1 cellular context compared by ENCODE assay signal in the genomic region with DNA sequence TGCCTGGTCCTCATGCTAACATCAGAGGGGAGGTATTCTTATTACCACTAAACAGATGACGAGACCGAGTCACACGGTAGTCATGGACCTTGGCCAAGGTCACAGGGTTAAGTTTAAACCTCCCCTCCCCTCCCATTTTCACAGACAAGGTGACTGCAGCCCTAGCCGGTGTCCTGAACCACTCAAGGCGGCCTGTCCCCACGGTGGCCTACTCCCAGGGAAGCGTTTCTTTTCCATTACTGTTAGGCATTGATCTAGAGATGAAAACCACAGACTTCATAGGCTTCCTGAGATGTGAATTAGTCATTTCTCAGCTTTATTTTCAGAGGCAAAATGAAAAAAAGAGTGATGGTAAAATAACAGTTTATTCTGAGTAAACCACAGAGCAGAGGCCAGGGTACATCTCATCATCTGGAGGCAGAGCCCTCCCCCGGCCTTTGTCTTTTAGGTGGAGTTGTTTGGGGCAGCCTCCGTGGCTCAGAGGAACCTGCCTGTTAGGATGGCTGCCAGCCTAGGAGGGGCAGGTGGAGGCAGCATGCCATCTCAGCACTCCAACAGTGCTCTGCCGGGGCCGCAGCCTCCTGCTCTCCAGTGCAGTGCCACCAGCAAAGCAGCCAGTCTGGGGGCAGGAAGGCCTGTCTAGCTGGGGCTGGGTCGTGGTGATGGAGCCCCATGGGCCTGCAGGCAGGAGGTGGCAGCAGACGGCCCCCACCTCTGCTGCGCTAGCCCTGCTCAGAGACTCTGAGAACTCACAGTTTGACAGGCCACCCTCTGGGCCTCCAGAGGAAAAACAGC.
TF ChIP-seq lines count a peak whose summit lies in the region.

No MANE protein-coding gene starts in this region.

TF ChIP-seq in HepG2, 621 proteins besides CTCF, POLR2A, EP300 and RAD21 (continued from another document and continues in another):
- TF ChIP-seq, protein P1, sequence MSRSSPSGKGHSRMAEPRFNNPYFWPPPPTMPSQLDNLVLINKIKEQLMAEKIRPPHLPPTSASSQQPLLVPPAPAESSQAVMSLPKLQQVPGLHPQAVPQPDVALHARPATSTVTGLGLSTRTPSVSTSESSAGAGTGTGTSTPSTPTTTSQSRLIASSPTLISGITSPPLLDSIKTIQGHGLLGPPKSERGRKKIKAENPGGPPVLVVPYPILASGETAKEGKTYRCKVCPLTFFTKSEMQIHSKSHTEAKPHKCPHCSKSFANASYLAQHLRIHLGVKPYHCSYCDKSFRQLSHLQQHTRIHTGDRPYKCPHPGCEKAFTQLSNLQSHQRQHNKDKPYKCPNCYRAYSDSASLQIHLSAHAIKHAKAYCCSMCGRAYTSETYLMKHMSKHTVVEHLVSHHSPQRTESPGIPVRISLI (CRISPR knock-in tag; IDR thresholded peaks at IDR 0.05; ENCODE audit: borderline replicate concordance), result no peak
- TF ChIP-seq ZNF724P (CRISPR knock-in tag; IDR thresholded peaks at IDR 0.05; ENCODE audit: borderline replicate concordance) (no peak), FOSL2 (CRISPR knock-in tag; IDR thresholded peaks at IDR 0.05) (peak; percentile 31; the same call in 1 of the 2 replicates), FOXJ3 (CRISPR knock-in tag; IDR thresholded peaks at IDR 0.05; ENCODE audit: borderline replicate concordance) (no peak), TMF1 (CRISPR knock-in tag; IDR thresholded peaks at IDR 0.05; ENCODE audit: low read depth) (no peak), ZNF687 (CRISPR knock-in tag; IDR thresholded peaks at IDR 0.05) (peak; percentile 52), AGO2 (optimal IDR thresholded peaks at IDR 0.05; ENCODE audit: low read depth, low read length) (peak; percentile 29), NFE2 (CRISPR knock-in tag; IDR thresholded peaks at IDR 0.05) (no peak), MXD3 (CRISPR knock-in tag; IDR thresholded peaks at IDR 0.05) (no peak), ZNF572 (CRISPR knock-in tag; IDR thresholded peaks at IDR 0.05) (no peak), ARID5B (CRISPR knock-in tag; IDR thresholded peaks at IDR 0.05) (0 out of 2 replicates have a peak, but pooled peaks have one; percentile 18), GZF1 (CRISPR knock-in tag; IDR thresholded peaks at IDR 0.05) (no peak), ZNF546 (CRISPR knock-in tag; conservative IDR thresholded peaks at IDR 0.05) (no peak), ZBTB8A (CRISPR knock-in tag; IDR thresholded peaks at IDR 0.05; ENCODE audit: borderline replicate concordance, low read depth) (no peak), ZNF562 (CRISPR knock-in tag; IDR thresholded peaks at IDR 0.05; ENCODE audit: borderline replicate concordance) (no peak), RCOR2 (CRISPR knock-in tag; IDR thresholded peaks at IDR 0.05) (0 out of 2 replicates have a peak, but pooled peaks have one; percentile 9), SAP130 (CRISPR knock-in tag; IDR thresholded peaks at IDR 0.05; ENCODE audit: low read depth) (no peak), MAFK (conservative IDR thresholded peaks at IDR 0.05 in 1 of 2, IDR thresholded peaks at IDR 0.05 in 1 of 2; ENCODE audit: low read length in 2 of 2) (no peak), ZFP91 (CRISPR knock-in tag; IDR thresholded peaks at IDR 0.05; ENCODE audit: borderline replicate concordance) (0 out of 2 replicates have a peak, but pooled peaks have one; percentile 18), TSC22D2 (CRISPR knock-in tag; IDR thresholded peaks at IDR 0.05; ENCODE audit: borderline replicate concordance) (no peak), NR2F6 (IDR thresholded peaks at IDR 0.05) (peak; percentile 71), NR2F6 (CRISPR knock-in tag; IDR thresholded peaks at IDR 0.05) (peak; percentile 64), NR2F1 (CRISPR knock-in tag; IDR thresholded peaks at IDR 0.05) (peak; percentile 49 to 64; a peak in 3 of 4 replicates), ZNF138 (CRISPR knock-in tag; IDR thresholded peaks at IDR 0.05; ENCODE audit: low read depth) (no peak), NFYC (CRISPR knock-in tag; IDR thresholded peaks at IDR 0.05) (no peak), SP5 (CRISPR knock-in tag; IDR thresholded peaks at IDR 0.05; ENCODE audit: borderline replicate concordance, low read depth) (0 out of 2 replicates have a peak, but pooled peaks have one; percentile 20), KLF15 (CRISPR knock-in tag; IDR thresholded peaks at IDR 0.05; ENCODE audit: borderline replicate concordance) (no peak), NBN (conservative IDR thresholded peaks at IDR 0.05) (no peak), LCORL (IDR thresholded peaks at IDR 0.05) (no peak), LCORL (CRISPR knock-in tag; IDR thresholded peaks at IDR 0.05) (no peak), ARID4A (CRISPR knock-in tag; IDR thresholded peaks at IDR 0.05; ENCODE audit: borderline replicate concordance) (no peak), ZNF17 (CRISPR knock-in tag; IDR thresholded peaks at IDR 0.05) (no peak), MEF2D (CRISPR knock-in tag; IDR thresholded peaks at IDR 0.05) (no peak), ZFP82 (CRISPR knock-in tag; IDR thresholded peaks at IDR 0.05; ENCODE audit: borderline replicate concordance) (no peak)
- TF ChIP-seq, protein P2, sequence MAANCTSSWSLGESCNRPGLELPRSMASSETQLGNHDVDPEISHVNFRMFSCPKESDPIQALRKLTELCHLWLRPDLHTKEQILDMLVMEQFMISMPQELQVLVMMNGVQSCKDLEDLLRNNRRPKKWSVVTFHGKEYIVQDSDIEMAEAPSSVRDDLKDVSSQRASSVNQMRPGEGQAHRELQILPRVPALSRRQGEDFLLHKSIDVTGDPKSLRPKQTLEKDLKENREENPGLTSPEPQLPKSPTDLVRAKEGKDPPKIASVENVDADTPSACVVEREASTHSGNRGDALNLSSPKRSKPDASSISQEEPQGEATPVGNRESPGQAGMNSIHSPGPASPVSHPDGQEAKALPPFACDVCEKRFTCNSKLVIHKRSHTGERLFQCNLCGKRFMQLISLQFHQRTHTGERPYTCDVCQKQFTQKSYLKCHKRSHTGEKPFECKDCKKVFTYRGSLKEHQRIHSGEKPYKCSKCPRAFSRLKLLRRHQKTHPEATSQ (CRISPR knock-in tag; IDR thresholded peaks at IDR 0.05; ENCODE audit: borderline replicate concordance), result no peak
- TF ChIP-seq, protein P3, sequence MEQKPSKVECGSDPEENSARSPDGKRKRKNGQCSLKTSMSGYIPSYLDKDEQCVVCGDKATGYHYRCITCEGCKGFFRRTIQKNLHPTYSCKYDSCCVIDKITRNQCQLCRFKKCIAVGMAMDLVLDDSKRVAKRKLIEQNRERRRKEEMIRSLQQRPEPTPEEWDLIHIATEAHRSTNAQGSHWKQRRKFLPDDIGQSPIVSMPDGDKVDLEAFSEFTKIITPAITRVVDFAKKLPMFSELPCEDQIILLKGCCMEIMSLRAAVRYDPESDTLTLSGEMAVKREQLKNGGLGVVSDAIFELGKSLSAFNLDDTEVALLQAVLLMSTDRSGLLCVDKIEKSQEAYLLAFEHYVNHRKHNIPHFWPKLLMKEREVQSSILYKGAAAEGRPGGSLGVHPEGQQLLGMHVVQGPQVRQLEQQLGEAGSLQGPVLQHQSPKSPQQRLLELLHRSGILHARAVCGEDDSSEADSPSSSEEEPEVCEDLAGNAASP (CRISPR knock-in tag; IDR thresholded peaks at IDR 0.05; ENCODE audit: borderline replicate concordance), result no peak
